Comparison of ENCODE assay signal across 20 cellular contexts in genomic region chr14:49951946-49952345, GRCh38. TPM values are rescaled to one million over a fixed set of nuclear protein-coding genes. Genes with fewer than 3 reads are reported as not detected.
A peak's percentile ranks its signal among the peaks of the same experiment; 100 is the strongest.
DNase-seq lines count a peak whose midpoint lies in the region; ATAC-seq and TF ChIP-seq lines count a peak whose summit lies in the region.
"Had no signal": no experiment of that assay in that cellular context is flagged by ENCODE, and none has a peak within 500 bp of the region (broad histone marks: within the 10 kb centered on the region; RNA-seq: fewer than 3 reads in every experiment).

No MANE protein-coding gene starts in this region.

- peak overlapping the region; percentile 88 for H3K27ac ChIP-seq in Panc1 (ENCODE audit: low read length)
- peak overlapping the region in 3 of 4 donors; percentile 81 to 92 (median 89) for H3K27ac ChIP-seq in esophagus squamous epithelium
- H3K27ac ChIP-seq: psoas muscle, vagina had no signal

- H3K4me3 Mint-ChIP-seq in stimulated activated naive B cell treated with anti-CD40 and anti-IgM and Interleukin-4, amounts not matched to agents 10 μg/mL and 1 μg/mL and 100 μg/mL, for 72 hours, result no peak overlapping the region
- H3K4me3 Mint-ChIP-seq in activated naive CD4-positive, alpha-beta T cell treated with anti-CD3 and anti-CD28 coated beads for 36 hours, result no peak overlapping the region
- H3K4me3 Mint-ChIP-seq in T-helper 2 cell treated with Interferon-gamma antibody and Interleukin-4, amounts not matched to agents 5 μg/mL and 100 μg/mL, for 36 hours, result no peak overlapping the region

- H3K36me3 Mint-ChIP-seq in stimulated activated naive B cell treated with anti-CD40 and anti-IgM and Interleukin-4, amounts not matched to agents 10 μg/mL and 1 μg/mL and 100 μg/mL, for 72 hours, result peaks cover 5 to 6% of the 10 kb centered on the region in 2 donors
- H3K36me3 Mint-ChIP-seq in activated naive CD4-positive, alpha-beta T cell treated with anti-CD3 and anti-CD28 coated beads for 36 hours (ENCODE audit: low read depth), result no peaks in the 10 kb centered on the region
- H3K36me3 Mint-ChIP-seq in T-helper 2 cell treated with Interferon-gamma antibody and Interleukin-4, amounts not matched to agents 5 μg/mL and 100 μg/mL, for 36 hours (ENCODE audit: low read depth), result peaks cover 5% of the 10 kb centered on the region

- no peak for TF ChIP-seq POLR2A in esophagus squamous epithelium (IDR thresholded peaks at IDR 0.05)

- no TSS peak for BruUV-seq in Panc1 (replicated peaks; lab: Mats Ljungman, UMichigan)

- H3K9me3 Mint-ChIP-seq in stimulated activated naive B cell treated with anti-CD40 and anti-IgM and Interleukin-4, amounts not matched to agents 10 μg/mL and 1 μg/mL and 100 μg/mL, for 72 hours, result no peaks in the 10 kb centered on the region
- no peaks in the 10 kb centered on the region for H3K9me3 Mint-ChIP-seq in activated naive CD4-positive, alpha-beta T cell treated with anti-CD3 and anti-CD28 coated beads for 36 hours
- H3K9me3 Mint-ChIP-seq in T-helper 2 cell treated with Interferon-gamma antibody and Interleukin-4, amounts not matched to agents 5 μg/mL and 100 μg/mL, for 36 hours, result no peaks in the 10 kb centered on the region

- ATAC-seq in Panc1 (no peak), GM18858 (IDR thresholded peaks at IDR 0.05; ENCODE audit: unreplicated experiment) (no peak)
- no peak for ATAC-seq in stimulated activated naive B cell treated with anti-CD40 and anti-IgM and Interleukin-4, amounts not matched to agents 10 μg/mL and 1 μg/mL and 100 μg/mL, for 72 hours (replicated peaks)
- ATAC-seq: psoas muscle had no signal

- TF ChIP-seq CTCF in Panc1 (IDR thresholded peaks at IDR 0.05) (no peak), esophagus squamous epithelium (IDR thresholded peaks at IDR 0.05) (no peak)

- H3K4me3 ChIP-seq in Panc1 (ENCODE audit: low read depth in 2 of 2, low read length in 2 of 2) (no peak overlapping the region), esophagus squamous epithelium (no peak overlapping the region)
- H3K4me3 ChIP-seq: lung, psoas muscle, vagina had no signal

- H3K4me1 Mint-ChIP-seq in stimulated activated naive B cell treated with anti-CD40 and anti-IgM and Interleukin-4, amounts not matched to agents 10 μg/mL and 1 μg/mL and 100 μg/mL, for 72 hours, result peaks cover 25 to 47% of the 10 kb centered on the region in 2 donors
- H3K4me1 Mint-ChIP-seq in activated naive CD4-positive, alpha-beta T cell treated with anti-CD3 and anti-CD28 coated beads for 36 hours (ENCODE audit: low read depth), result peaks cover 35% of the 10 kb centered on the region
- peaks cover 29% of the 10 kb centered on the region for H3K4me1 Mint-ChIP-seq in T-helper 2 cell treated with Interferon-gamma antibody and Interleukin-4, amounts not matched to agents 5 μg/mL and 100 μg/mL, for 36 hours (ENCODE audit: low read depth)

- in situ Hi-C loops in Panc1 (cut with HindIII; ENCODE audit: low pct_unique_long_range_greater_than_20kb, low sequenced_read_pairs), result no loop called here

- H3K27me3 Mint-ChIP-seq in stimulated activated naive B cell treated with anti-CD40 and anti-IgM and Interleukin-4, amounts not matched to agents 10 μg/mL and 1 μg/mL and 100 μg/mL, for 72 hours, result no peaks in the 10 kb centered on the region
- no peaks in the 10 kb centered on the region for H3K27me3 Mint-ChIP-seq in activated naive CD4-positive, alpha-beta T cell treated with anti-CD3 and anti-CD28 coated beads for 36 hours (ENCODE audit: low read depth)
- no peaks in the 10 kb centered on the region for H3K27me3 Mint-ChIP-seq in T-helper 2 cell treated with Interferon-gamma antibody and Interleukin-4, amounts not matched to agents 5 μg/mL and 100 μg/mL, for 36 hours (ENCODE audit: low read depth)

- H3K36me3 ChIP-seq in Panc1 (ENCODE audit: control insufficient read depth, insufficient read depth, low read length), result no peaks in the 10 kb centered on the region
- no peaks in the 10 kb centered on the region for H3K36me3 ChIP-seq in esophagus squamous epithelium
- H3K36me3 ChIP-seq: vagina had no signal

- peaks cover 40% of the 10 kb centered on the region for H3K4me1 ChIP-seq in Panc1 (ENCODE audit: control insufficient read depth, insufficient read depth, low read length)
- peaks cover 23 to 81% (median 24%) of the 10 kb centered on the region in 3 donors for H3K4me1 ChIP-seq in esophagus squamous epithelium

- no peaks in the 10 kb centered on the region for H3K27me3 ChIP-seq in Panc1 (ENCODE audit: control insufficient read depth, insufficient read depth, low read length)
- no peaks in the 10 kb centered on the region for H3K27me3 ChIP-seq in esophagus squamous epithelium
- H3K27me3 ChIP-seq: vagina had no signal

- 92 to 100% methylated on average over 1 of the region's 1 CpG for WGBS in esophagus squamous epithelium, 2 donors

- DNase-seq in HT-29 (ENCODE audit: low spot score) (peak; percentile 69), Panc1 (ENCODE audit: low read depth, low spot score) (no peak), esophagus squamous epithelium (lab: John Stamatoyannopoulos, UW) (no peak), D341Med (ENCODE audit: low spot score) (no peak)
- DNase-seq in stimulated activated naive B cell treated with anti-CD40 and anti-IgM and Interleukin-4, amounts not matched to agents 10 μg/mL and 1 μg/mL and 100 μg/mL, for 72 hours, result no peak
- no peak for DNase-seq in activated naive CD4-positive, alpha-beta T cell treated with anti-CD3 and anti-CD28 coated beads for 36 hours
- no peak for DNase-seq in T-helper 2 cell treated with Interferon-gamma antibody and Interleukin-4, amounts not matched to agents 5 μg/mL and 100 μg/mL, for 36 hours (ENCODE audit: low spot score)
- DNase-seq: activated T-cell treated with anti-CD3 and anti-CD28 coated beads, Interleukin-2, amount 50 U/mL, for 1 hour; C1 segment of cervical spinal cord; dermis blood vessel endothelial cell; EL; MM.1S; NCI-H1436 treated with DMSO at 0.1 percent for 48 hours; NCI-H2107; NCI-H510A; psoas muscle; T-helper 1 cell had no signal

- CTCF ChIA-PET in Panc1 (lab: Charles Lee), result no interaction called here
- CTCF ChIA-PET in activated naive CD4-positive, alpha-beta T cell treated with anti-CD3 and anti-CD28 coated beads for 36 hours (lab: Charles Lee), result interaction anchor here (0.7 to 1.2 kb wide), 3 partner anchors 51 to 87 kb away, joined by 3 read pairs; no protein-coding TSS in a partner anchor

- peak overlapping the region; percentile 42 for H3K27ac Mint-ChIP-seq in stimulated activated naive B cell treated with anti-CD40 and anti-IgM and Interleukin-4, amounts not matched to agents 10 μg/mL and 1 μg/mL and 100 μg/mL, for 72 hours
- no peak overlapping the region for H3K27ac Mint-ChIP-seq in activated naive CD4-positive, alpha-beta T cell treated with anti-CD3 and anti-CD28 coated beads for 36 hours
- H3K27ac Mint-ChIP-seq in T-helper 2 cell treated with Interferon-gamma antibody and Interleukin-4, amounts not matched to agents 5 μg/mL and 100 μg/mL, for 36 hours, result no peak overlapping the region

- intact Hi-C loops in Panc1 (cut with micrococcal nuclease; ENCODE audit: unreplicated experiment) (no loop called here), esophagus squamous epithelium (cut with DNase I) (no loop called here)
- intact Hi-C loops in activated naive CD4-positive, alpha-beta T cell treated with anti-CD3 and anti-CD28 coated beads for 36 hours (cut with micrococcal nuclease), result loop anchor here (2.0 kb wide), 1 partner anchor 45 kb away; no protein-coding TSS in a partner anchor

- H3K9me3 ChIP-seq in Panc1 (ENCODE audit: control insufficient read depth, insufficient read depth, low read depth, low read length) (no peaks in the 10 kb centered on the region), esophagus squamous epithelium (no peaks in the 10 kb centered on the region)
- H3K9me3 ChIP-seq: psoas muscle, vagina had no signal

- POLR2A ChIA-PET in Panc1 (lab: Charles Lee), result interaction anchor here (0.5 to 1.1 kb wide), 2 partner anchors 9 to 21 kb away, joined by 4 read pairs; no protein-coding TSS in a partner anchor

RNA-seq across cellular contexts. Expression of gene ARF6, which starts 59.1 kb away (rescaled TPM):
- total RNA-seq in HT-29 (2014; rRNA removed; shearing (Covaris generic)), result 47.1 and 47.3 TPM in 2 replicates
- 63.2 TPM for total RNA-seq in Panc1 (2021; ENCODE audit: unreplicated experiment)
- 51.1 TPM for polyA plus RNA-seq in Panc1 (2012; ENCODE audit: insufficient read length)
- 100 to 1,000 TPM; 109 to 156 (median 133) TPM for total RNA-seq in esophagus squamous epithelium
- total RNA-seq in activated naive CD4-positive, alpha-beta T cell treated with anti-CD3 and anti-CD28 coated beads for 36 hours, result 100 to 1,000 TPM; 128 to 129 TPM
